7 cellular contexts compared by ENCODE assay signal in the genomic region with DNA sequence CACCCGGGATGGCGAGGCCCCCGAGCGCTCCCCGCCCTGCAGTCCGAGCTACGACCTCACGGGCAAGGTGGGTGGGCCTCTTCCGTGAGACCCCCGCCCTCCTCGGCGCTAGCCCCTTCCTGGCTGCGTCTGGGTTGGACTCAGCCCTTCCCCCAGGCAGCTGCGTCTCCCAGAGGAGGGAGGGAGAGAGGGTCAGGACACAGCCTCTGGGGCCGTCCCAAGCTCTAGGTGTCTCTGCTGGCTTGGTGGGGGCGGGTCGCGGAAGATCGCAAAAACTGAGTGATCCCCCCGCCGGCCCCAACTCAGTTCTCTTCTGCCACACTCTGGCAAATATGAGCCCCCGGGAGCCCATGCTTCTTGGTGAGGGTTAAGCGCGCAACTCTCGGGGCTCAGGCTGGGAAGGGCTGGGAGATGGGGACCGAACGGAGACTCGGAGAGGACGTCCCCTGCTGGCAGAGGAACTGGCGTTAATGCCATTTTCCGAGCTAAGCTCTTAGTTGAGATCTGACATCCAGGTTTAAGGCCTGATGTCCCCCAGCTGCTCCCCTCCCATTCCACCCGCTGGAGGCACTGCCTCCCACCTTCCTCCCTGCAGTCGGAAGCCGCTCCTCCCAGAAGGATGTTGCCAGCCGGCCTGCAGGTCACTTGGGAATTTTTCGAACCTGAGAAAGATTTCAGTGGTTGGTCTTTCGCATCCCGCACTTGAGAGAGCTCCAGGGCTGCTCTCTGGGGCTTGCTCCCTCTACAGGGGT. TPM values are rescaled to one million over a fixed set of nuclear protein-coding genes. Genes with fewer than 3 reads are reported as not detected.
DNase-seq lines count a peak whose midpoint lies in the region; ATAC-seq and TF ChIP-seq lines count a peak whose summit lies in the region.

No MANE protein-coding gene starts in this region.

- peak overlapping the region; percentile 85 to 87 for H3K4me3 Mint-ChIP-seq in activated T-cell treated with anti-CD3 and anti-CD28 coated beads, Interleukin-2, amount 50 U/mL, for 72 hours

- peaks cover 49% of the 10 kb centered on the region for H3K4me1 Mint-ChIP-seq in activated T-cell treated with anti-CD3 and anti-CD28 coated beads, Interleukin-2, amount 50 U/mL, for 72 hours (ENCODE audit: low read depth)

- H3K9me3 ChIP-seq in gastrocnemius medialis: no peaks in the 10 kb centered on the region

- intact Hi-C loops in left cardiac atrium (cut with DNase I): loop anchor here in 1 of 2 donors (5.0 kb wide), 1 partner anchor 80 kb away; no protein-coding TSS in a partner anchor
- intact Hi-C loops in gastrocnemius medialis (cut with DNase I; ENCODE audit: low total_unique reads): no loop called here

- peak; percentile 22 to 25 for ATAC-seq in activated T-cell treated with anti-CD3 and anti-CD28 coated beads, Interleukin-2, amount 50 U/mL, for 72 hours (replicated peaks in 1 of 2)
- peak; percentile 6 to 24 for ATAC-seq in left cardiac atrium
- no peak for ATAC-seq in gastrocnemius medialis

- no peaks in the 10 kb centered on the region for H3K9me3 Mint-ChIP-seq in activated T-cell treated with anti-CD3 and anti-CD28 coated beads, Interleukin-2, amount 50 U/mL, for 72 hours

- TF ChIP-seq CTCF in GM12864 (IDR thresholded peaks at IDR 0.05; ENCODE audit: low read depth, low read length, missing control alignments) (peak; percentile 79), gastrocnemius medialis (IDR thresholded peaks at IDR 0.05 in 4 of 5, conservative IDR thresholded peaks at IDR 0.05 in 1 of 5) (peak in 2 of 5 experiments; percentile 7 to 13)

- H3K27ac ChIP-seq in gastrocnemius medialis: no peak overlapping the region

- H3K27ac Mint-ChIP-seq in activated T-cell treated with anti-CD3 and anti-CD28 coated beads, Interleukin-2, amount 50 U/mL, for 72 hours: peak overlapping the region; percentile 24

- no peaks in the 10 kb centered on the region for H3K27me3 Mint-ChIP-seq in activated T-cell treated with anti-CD3 and anti-CD28 coated beads, Interleukin-2, amount 50 U/mL, for 72 hours (ENCODE audit: low read depth)

- H3K4me1 ChIP-seq in gastrocnemius medialis: peaks cover 0 to 12% of the 10 kb centered on the region in 2 donors

- in situ Hi-C loops in gastrocnemius medialis (cut with MboI; ENCODE audit: low sequenced_read_pairs in 4 of 4): no loop called here

- DNase-seq in GM12864 (ENCODE audit: low read depth) (no peak), NCI-H1694 treated with DMSO at 0.1 percent for 48 hours (lab: John Stamatoyannopoulos, UW) (peak; percentile 78), left cardiac atrium (no peak), gastrocnemius medialis (no peak), hippocampal formation (lab: John Stamatoyannopoulos, UW) (no peak), dedifferentiated amniotic fluid mesenchymal stem cell (ENCODE audit: extremely low spot score) (no peak)
- peak; percentile 54 to 61 for DNase-seq in activated T-cell treated with anti-CD3 and anti-CD28 coated beads, Interleukin-2, amount 50 U/mL, for 72 hours

- no peaks in the 10 kb centered on the region for H3K36me3 ChIP-seq in gastrocnemius medialis

- H3K4me3 ChIP-seq in GM12864 (ENCODE audit: low read depth, low read length) (peak overlapping the region; percentile 51), gastrocnemius medialis (peak overlapping the region; percentile 35 to 44 (median 37))

- no peaks in the 10 kb centered on the region for H3K36me3 Mint-ChIP-seq in activated T-cell treated with anti-CD3 and anti-CD28 coated beads, Interleukin-2, amount 50 U/mL, for 72 hours (ENCODE audit: insufficient read depth in 2 of 2)

- no peak for TF ChIP-seq POLR2A in gastrocnemius medialis (IDR thresholded peaks at IDR 0.05)

- peaks cover 61 to 78% (median 67%) of the 10 kb centered on the region in 3 donors for H3K27me3 ChIP-seq in gastrocnemius medialis

RNA-seq across cellular contexts. Expression of a gene that starts 0.4 kb away (rescaled TPM):
- total RNA-seq in activated T-cell treated with anti-CD3 and anti-CD28 coated beads, Interleukin-2, amount 50 U/mL, for 72 hours: 10 to 100 TPM; 13.6 to 18.1 TPM
- total RNA-seq in left cardiac atrium (1 to 10 TPM in 1 of 2 donors, under 1 TPM in 1; 0.58 to 3.2 TPM), gastrocnemius medialis (1 to 10 TPM in 1 of 4 donors, under 1 TPM in 3; 0.24 to 3.7 (median 0.43) TPM)

RNA-seq across cellular contexts. Expression of a gene that starts 11.0 kb away (rescaled TPM):
- 10 to 100 TPM; 78.8 to 81.2 TPM for total RNA-seq in activated T-cell treated with anti-CD3 and anti-CD28 coated beads, Interleukin-2, amount 50 U/mL, for 72 hours
- total RNA-seq in left cardiac atrium (10 to 100 TPM; 15.1 to 18.5 TPM), gastrocnemius medialis (1 to 10 TPM; 3.8 to 5.6 (median 5.5) TPM)

RNA-seq across cellular contexts. Expression of a gene that starts 24.8 kb away (rescaled TPM):
- not detected for total RNA-seq in activated T-cell treated with anti-CD3 and anti-CD28 coated beads, Interleukin-2, amount 50 U/mL, for 72 hours
- total RNA-seq in left cardiac atrium (under 1 TPM; 0.41 to 0.44 TPM), gastrocnemius medialis (not detected)

RNA-seq across cellular contexts. Expression of a gene that starts 38.7 kb away (rescaled TPM):
- total RNA-seq in activated T-cell treated with anti-CD3 and anti-CD28 coated beads, Interleukin-2, amount 50 U/mL, for 72 hours: 10 to 100 TPM; 49.7 to 58.4 TPM
- total RNA-seq in left cardiac atrium (10 to 100 TPM; 23.7 to 34.7 TPM), gastrocnemius medialis (10 to 100 TPM in 3 of 4 donors, 1 to 10 TPM in 1; 7.7 to 27.4 (median 14.5) TPM)

Comparison
In these comparisons a context has a peak if more than half of its experiments do, and no peak if none do; other contexts are left out.
1. DNase-seq: peak in NCI-H1694 treated with DMSO at 0.1 percent for 48 hours (single experiment) and activated T-cell treated with anti-CD3 and anti-CD28 coated beads, Interleukin-2, amount 50 U/mL, for 72 hours (2 of 2); none in GM12864 (single experiment), left cardiac atrium (single experiment), gastrocnemius medialis (0 of 2), hippocampal formation (0 of 2) and dedifferentiated amniotic fluid mesenchymal stem cell (single experiment).
2. ATAC-seq: peak in activated T-cell treated with anti-CD3 and anti-CD28 coated beads, Interleukin-2, amount 50 U/mL, for 72 hours (2 of 2) and left cardiac atrium (2 of 2); none in gastrocnemius medialis (0 of 2).
3. RNA of a gene that starts 11.0 kb away (total RNA-seq): 78.8 to 81.2 TPM in activated T-cell treated with anti-CD3 and anti-CD28 coated beads, Interleukin-2, amount 50 U/mL, for 72 hours; 15.1 to 18.5 TPM in left cardiac atrium and 3.8 to 5.6 TPM in gastrocnemius medialis; every median in the first group is over 4 times any median in the second.